ENCODE assay signal across 28 cellular contexts in genomic region chr6:43451348-43451747, GRCh38. TPM values are rescaled to one million over a fixed set of nuclear protein-coding genes. Genes with fewer than 3 reads are reported as not detected.
"Had no signal": no experiment of that assay in that cellular context is flagged by ENCODE, and none has a peak within 500 bp of the region (broad histone marks: within the 10 kb centered on the region; RNA-seq: fewer than 3 reads in every experiment).

No MANE protein-coding gene starts in this region.

- H3K4me3 Mint-ChIP-seq: activated CD4-positive, alpha-beta T cell treated with anti-CD3 and anti-CD28 coated beads, Interleukin-2, amount 10 ng/mL, durations not matched to agents 24 days and 14 days; activated CD8-positive, alpha-beta T cell treated with anti-CD3 and anti-CD28 coated beads, Interleukin-2, amount 10 ng/mL, durations not matched to agents 7 days and 5 days; activated naive CD4-positive, alpha-beta T cell treated with anti-CD3 and anti-CD28 coated beads, Interleukin-2, amount 10 ng/mL, durations not matched to agents 7 days and 5 days; activated naive CD8-positive, alpha-beta T cell; activated naive CD8-positive, alpha-beta T cell treated with anti-CD3 and anti-CD28 coated beads, Interleukin-2, amount 50 U/mL, for 24 hours; activated T-cell treated with anti-CD3 and anti-CD28 coated beads, Interleukin-2, amount 50 U/mL, for 24 hours; brain; T-helper 1 cell treated with Interleukin-12 subunit alpha and Interleukin-12 subunit beta and Interleukin-4 antibody, amounts not matched to agents 30 μg/mL and 1 μg/mL, for 36 hours; T-helper 2 cell treated with Interferon-gamma antibody and Interleukin-4, amounts not matched to agents 5 μg/mL and 100 μg/mL, for 36 hours had no signal

- H3K27ac Mint-ChIP-seq: activated CD4-positive, alpha-beta T cell treated with anti-CD3 and anti-CD28 coated beads, Interleukin-2, amount 10 ng/mL, durations not matched to agents 24 days and 14 days; activated CD8-positive, alpha-beta T cell treated with anti-CD3 and anti-CD28 coated beads, Interleukin-2, amount 10 ng/mL, durations not matched to agents 7 days and 5 days; activated naive CD4-positive, alpha-beta T cell treated with anti-CD3 and anti-CD28 coated beads, Interleukin-2, amount 10 ng/mL, durations not matched to agents 7 days and 5 days; activated naive CD8-positive, alpha-beta T cell; activated naive CD8-positive, alpha-beta T cell treated with anti-CD3 and anti-CD28 coated beads, Interleukin-2, amount 50 U/mL, for 24 hours; activated T-cell treated with anti-CD3 and anti-CD28 coated beads, Interleukin-2, amount 50 U/mL, for 24 hours; T-helper 1 cell treated with Interleukin-12 subunit alpha and Interleukin-12 subunit beta and Interleukin-4 antibody, amounts not matched to agents 30 μg/mL and 1 μg/mL, for 36 hours; T-helper 2 cell treated with Interferon-gamma antibody and Interleukin-4, amounts not matched to agents 5 μg/mL and 100 μg/mL, for 36 hours had no signal

- H3K9me3 ChIP-seq: MG63, SJSA1, SK-N-SH had no signal

- H3K4me3 ChIP-seq: MG63, PC-9, SJSA1 had no signal

- DNase-seq: activated CD4-positive, alpha-beta T cell treated with anti-CD3 and anti-CD28 coated beads, Interleukin-2, amount 10 ng/mL, durations not matched to agents 24 days and 14 days; activated CD4-positive, alpha-beta T cell treated with anti-CD3 and anti-CD28 coated beads, Interleukin-2, amount 50 U/mL, for 4 hours; activated CD8-positive, alpha-beta T cell treated with anti-CD3 and anti-CD28 coated beads, Interleukin-2, amount 10 ng/mL, durations not matched to agents 7 days and 5 days; activated naive CD4-positive, alpha-beta T cell treated with anti-CD3 and anti-CD28 coated beads, Interleukin-2, amount 10 ng/mL, durations not matched to agents 7 days and 5 days; activated naive CD8-positive, alpha-beta T cell treated with anti-CD3 and anti-CD28 coated beads, Interleukin-2, amount 50 U/mL, for 24 hours; activated T-cell treated with anti-CD3 and anti-CD28 coated beads, Interleukin-2, amount 50 U/mL, for 24 hours; anterior cingulate cortex; Kasumi-1; KG1; MG63; NCI-H1048; NCI-H1105 treated with DMSO at 0.1 percent for 48 hours; NCI-H1436; NCI-H1694; NCI-H1930; NCI-H345; NCI-H526; NCI-H748 treated with DMSO at 0.1 percent for 48 hours; NK-92 treated with Interleukin-12 subunit alpha and Interleukin-12 subunit beta, amount 100 ng/mL, for 24 hours; PC-9; SHP77 treated with DMSO at 0.1 percent for 48 hours; SK-N-SH had no signal

- H3K27me3 Mint-ChIP-seq: activated naive CD8-positive, alpha-beta T cell had no signal

- H3K36me3 ChIP-seq: MG63 had no signal

- H3K27ac ChIP-seq: PC-9, SJSA1 had no signal

- H3K9me3 Mint-ChIP-seq: activated CD4-positive, alpha-beta T cell treated with anti-CD3 and anti-CD28 coated beads, Interleukin-2, amount 10 ng/mL, durations not matched to agents 24 days and 14 days; activated naive CD4-positive, alpha-beta T cell treated with anti-CD3 and anti-CD28 coated beads, Interleukin-2, amount 10 ng/mL, durations not matched to agents 7 days and 5 days; activated naive CD8-positive, alpha-beta T cell treated with anti-CD3 and anti-CD28 coated beads, Interleukin-2, amount 50 U/mL, for 24 hours; activated T-cell treated with anti-CD3 and anti-CD28 coated beads, Interleukin-2, amount 50 U/mL, for 24 hours; brain; T-helper 1 cell treated with Interleukin-12 subunit alpha and Interleukin-12 subunit beta and Interleukin-4 antibody, amounts not matched to agents 30 μg/mL and 1 μg/mL, for 36 hours; T-helper 2 cell treated with Interferon-gamma antibody and Interleukin-4, amounts not matched to agents 5 μg/mL and 100 μg/mL, for 36 hours had no signal

- ATAC-seq: activated CD8-positive, alpha-beta T cell treated with anti-CD3 and anti-CD28 coated beads, Interleukin-2, amount 10 ng/mL, durations not matched to agents 7 days and 5 days; activated naive CD8-positive, alpha-beta T cell treated with anti-CD3 and anti-CD28 coated beads, Interleukin-2, amount 50 U/mL, for 24 hours had no signal

RNA-seq across cellular contexts. Expression of gene DLK2, which starts 4.0 kb away (rescaled TPM):
- total RNA-seq: activated CD8-positive, alpha-beta T cell treated with anti-CD3 and anti-CD28 coated beads, Interleukin-2, amount 10 ng/mL, durations not matched to agents 7 days and 5 days; NCI-H460 had no signal

RNA-seq across cellular contexts. Expression of gene LRRC73, which starts 58.8 kb away (rescaled TPM):
- total RNA-seq: SJSA1 had no signal
